ENCODE assay signal across 8 cellular contexts in genomic region chr13:50400930-50401553, GRCh38.
DNase-seq lines count a peak whose midpoint lies in the region; ATAC-seq and TF ChIP-seq lines count a peak whose summit lies in the region.

No MANE protein-coding gene starts in this region.

- POLR2A ChIA-PET in AG04450 (lab: Yijun Ruan, JAX), result interaction anchor here (1.2 kb wide), 1 partner anchor 14 kb away, joined by 3 read pairs; no protein-coding TSS in a partner anchor

- CTCF ChIA-PET in AG04450 (lab: Charles Lee), result no interaction called here

- DNase-seq in AG04450 (ENCODE audit: low read depth, low spot score) (peak; percentile 65), M059J (ENCODE audit: low read depth) (peak; percentile 81), cerebellar cortex (ENCODE audit: low spot score) (peak; percentile 61), T1000 (lab: John Stamatoyannopoulos, UW) (no peak)
- DNase-seq in activated CD4-positive, alpha-beta T cell treated with anti-CD3 and anti-CD28 coated beads, Interleukin-2, amount 50 U/mL, for 4 hours, result no peak
- DNase-seq in NK-92 treated with Interleukin-12 subunit alpha and Interleukin-12 subunit beta, amount 100 ng/mL, for 24 hours (lab: John Stamatoyannopoulos, UW), result no peak

- H3K27me3 ChIP-seq in AG04450 (ENCODE audit: control insufficient read depth, insufficient read depth, low read length), result no peaks in the 10 kb centered on the region
- no peaks in the 10 kb centered on the region for H3K27me3 ChIP-seq in layer of hippocampus (ENCODE audit: control insufficient read depth, insufficient read depth, low read length)

- H3K4me3 ChIP-seq in AG04450 (ENCODE audit: low read depth, low read length), result no peak overlapping the region

- TF ChIP-seq CTCF in AG04450 (IDR thresholded peaks at IDR 0.05; ENCODE audit: low read depth, low read length), result no peak

- peak overlapping the region; percentile 54 for H3K27ac ChIP-seq in AG04450 (ENCODE audit: low read depth, low read length)
- peak overlapping the region; percentile 85 for H3K27ac ChIP-seq in layer of hippocampus (ENCODE audit: low read depth, low read length)

- H3K9me3 ChIP-seq in AG04450 (ENCODE audit: control insufficient read depth, insufficient read depth, low read length), result no peaks in the 10 kb centered on the region; the same call in 1 of the 2 replicates

- no peak for ATAC-seq in HG02938 (IDR thresholded peaks at IDR 0.05; ENCODE audit: unreplicated experiment)

Comparison
In these comparisons a context has a peak if more than half of its experiments do, and no peak if none do; other contexts are left out.
1. DNase-seq: peak in AG04450 (single experiment), M059J (single experiment) and cerebellar cortex (single experiment); none in activated CD4-positive, alpha-beta T cell treated with anti-CD3 and anti-CD28 coated beads, Interleukin-2, amount 50 U/mL, for 4 hours (0 of 2), NK-92 treated with Interleukin-12 subunit alpha and Interleukin-12 subunit beta, amount 100 ng/mL, for 24 hours (single experiment) and T1000 (single experiment).